ENCODE assay signal across 32 cellular contexts in genomic region chr20:13694420-13695150, GRCh38.
"Had no signal": no experiment of that assay in that cellular context is flagged by ENCODE, and none has a peak within 500 bp of the region (broad histone marks: within the 10 kb centered on the region; RNA-seq: fewer than 3 reads in every experiment).

No MANE protein-coding gene starts in this region.

- H2AFZ ChIP-seq: hepatocyte had no signal

- H3K36me3 Mint-ChIP-seq: activated naive CD4-positive, alpha-beta T cell treated with anti-CD3 and anti-CD28 coated beads, Interleukin-2, amount 10 ng/mL, durations not matched to agents 7 days and 5 days; brain; naive thymus-derived CD8-positive, alpha-beta T cell had no signal

- ATAC-seq: activated CD4-positive, CD25-positive, alpha-beta regulatory T cell treated with anti-CD3 and anti-CD28 coated beads, Interleukin-2, amount 50 U/mL, for 24 hours; gastroesophageal sphincter; left colon; lower lobe of right lung; naive thymus-derived CD8-positive, alpha-beta T cell; psoas muscle; T-helper 17 cell had no signal

- H3K4me3 Mint-ChIP-seq: activated naive CD4-positive, alpha-beta T cell treated with anti-CD3 and anti-CD28 coated beads, Interleukin-2, amount 10 ng/mL, durations not matched to agents 7 days and 5 days; activated T-cell treated with anti-CD3 and anti-CD28 coated beads, Interleukin-2, amount 50 U/mL, for 24 hours; brain; naive thymus-derived CD8-positive, alpha-beta T cell; neural crest cell; T-helper 17 cell had no signal

- H3K79me2 ChIP-seq: hepatocyte had no signal

- DNase-seq: activated CD4-positive, alpha-beta T cell treated with anti-CD3 and anti-CD28 coated beads for 48 hours; activated CD4-positive, alpha-beta T cell treated with anti-CD3 and anti-CD28 coated beads, Interleukin-2, amount 50 U/mL, for 48 hours; activated CD8-positive, alpha-beta memory T cell treated with anti-CD3 and anti-CD28 coated beads, Interleukin-2, amount 50 U/mL, for 48 hours; activated gamma-delta T cell; activated naive CD4-positive, alpha-beta T cell treated with anti-CD3 and anti-CD28 coated beads, Interleukin-2, amount 10 ng/mL, durations not matched to agents 7 days and 5 days; activated T-cell treated with anti-CD3 and anti-CD28 coated beads, Interleukin-2, amount 50 U/mL, for 24 hours; cerebellar nuclear complex; colonic mucosa; effector CD8-positive, alpha-beta T cell; esophagus squamous epithelium; left colon; lower lobe of right lung; mesenchymal stem cell; naive thymus-derived CD8-positive, alpha-beta T cell; nucleus accumbens; pancreas; psoas muscle; spleen; stimulated activated naive CD4-positive, alpha-beta T cell treated with Interleukin-2 at 50 U/mL for 16 hours; T-helper 17 cell; T1000; testis; transverse colon; WERI-Rb-1 had no signal

- H3K9me3 Mint-ChIP-seq: activated naive CD4-positive, alpha-beta T cell treated with anti-CD3 and anti-CD28 coated beads, Interleukin-2, amount 10 ng/mL, durations not matched to agents 7 days and 5 days; activated T-cell treated with anti-CD3 and anti-CD28 coated beads, Interleukin-2, amount 50 U/mL, for 24 hours; brain had no signal

- H3K4me2 ChIP-seq: hepatocyte had no signal

- H3K4me1 ChIP-seq: colonic mucosa, lower lobe of right lung, pancreas, psoas muscle, right atrium auricular region, spleen, transverse colon had no signal

- H3K36me3 ChIP-seq: cardiac muscle cell, colonic mucosa, esophagus squamous epithelium, gastroesophageal sphincter, lower lobe of right lung, pancreas, right atrium auricular region, spleen, transverse colon, WERI-Rb-1 had no signal

- H3K9me3 ChIP-seq: colonic mucosa, esophagus squamous epithelium, gastroesophageal sphincter, lower lobe of right lung, pancreas, psoas muscle, right atrium auricular region, spleen, testis, transverse colon had no signal

- H3K4me3 ChIP-seq: cardiac muscle cell, colonic mucosa, esophagus squamous epithelium, gastroesophageal sphincter, hepatocyte, lower lobe of right lung, pancreas, psoas muscle, right atrium auricular region, spleen, testis, transverse colon had no signal

- H3K27me3 ChIP-seq: cardiac muscle cell, colonic mucosa, esophagus squamous epithelium, gastroesophageal sphincter, hepatocyte, pancreas, right atrium auricular region, spleen, testis, transverse colon had no signal

- H3K27ac Mint-ChIP-seq: activated naive CD4-positive, alpha-beta T cell treated with anti-CD3 and anti-CD28 coated beads, Interleukin-2, amount 10 ng/mL, durations not matched to agents 7 days and 5 days; activated T-cell treated with anti-CD3 and anti-CD28 coated beads, Interleukin-2, amount 50 U/mL, for 24 hours; brain; naive thymus-derived CD8-positive, alpha-beta T cell; T-helper 17 cell had no signal

- H3K27ac ChIP-seq: cardiac muscle cell, colonic mucosa, epithelial cell of prostate, esophagus squamous epithelium, gastroesophageal sphincter, hepatocyte, lower lobe of right lung, pancreas, psoas muscle, right atrium auricular region, spleen, testis, transverse colon, WERI-Rb-1 had no signal

- H3K4me1 Mint-ChIP-seq: activated naive CD4-positive, alpha-beta T cell treated with anti-CD3 and anti-CD28 coated beads, Interleukin-2, amount 10 ng/mL, durations not matched to agents 7 days and 5 days; brain; naive thymus-derived CD8-positive, alpha-beta T cell; neural crest cell; T-helper 17 cell had no signal
